12 cellular contexts compared by ENCODE assay signal in genomic region chr1:156894001-156894400, GRCh38. TPM values are rescaled to one million over a fixed set of nuclear protein-coding genes. Genes with fewer than 3 reads are reported as not detected.
DNase-seq lines count a peak whose midpoint lies in the region; ATAC-seq, FAIRE-seq and TF ChIP-seq lines count a peak whose summit lies in the region.
"Had no signal": no experiment of that assay in that cellular context is flagged by ENCODE, and none has a peak within 500 bp of the region (broad histone marks: within the 10 kb centered on the region; RNA-seq: fewer than 3 reads in every experiment).

No MANE protein-coding gene starts in this region.

- no peak for DNase-seq in HFFc6
- no peak for DNase-seq in brain microvascular endothelial cell
- no peak for DNase-seq in kidney epithelial cell (ENCODE audit: low read depth)
- DNase-seq in spleen: peak; percentile 48
- no peak for DNase-seq in NCI-H2081 (lab: John Stamatoyannopoulos, UW)
- DNase-seq in GM12892 (ENCODE audit: insufficient read length): no peak
- no peak for DNase-seq in effector memory CD4-positive, alpha-beta T cell
- DNase-seq: activated T-cell treated with anti-CD3 and anti-CD28 coated beads, Interleukin-2, amount 50 U/mL, for 24 hours; NCI-H526 had no signal

- no peaks in the 10 kb centered on the region for H3K9me3 Mint-ChIP-seq in HFFc6
- H3K9me3 Mint-ChIP-seq: activated T-cell treated with anti-CD3 and anti-CD28 coated beads, Interleukin-2, amount 50 U/mL, for 24 hours had no signal

- TF ChIP-seq POLR2A in spleen (IDR thresholded peaks at IDR 0.05) (no peak), GM12892 (IDR thresholded peaks at IDR 0.05; ENCODE audit: low read depth, low read length) (no peak)

- H3K9me3 ChIP-seq in spleen: no peaks in the 10 kb centered on the region
- no peaks in the 10 kb centered on the region for H3K9me3 ChIP-seq in effector memory CD4-positive, alpha-beta T cell (ENCODE audit: control insufficient read depth, low read length)

- intact Hi-C loops in spleen (cut with DNase I; ENCODE audit: low total_unique reads): no loop called here

- H3K4me3 Mint-ChIP-seq in HFFc6: peak overlapping the region; percentile 82; the same call in 1 of the 2 replicates
- H3K4me3 Mint-ChIP-seq: activated T-cell treated with anti-CD3 and anti-CD28 coated beads, Interleukin-2, amount 50 U/mL, for 24 hours had no signal

- H3K36me3 ChIP-seq in brain microvascular endothelial cell (replicated peaks) (no peaks in the 10 kb centered on the region), kidney epithelial cell (ENCODE audit: control insufficient read depth, insufficient read depth, low read length) (no peaks in the 10 kb centered on the region), spleen (no peaks in the 10 kb centered on the region)
- H3K36me3 ChIP-seq in effector memory CD4-positive, alpha-beta T cell (ENCODE audit: control insufficient read depth, insufficient read depth, low read length): no peaks in the 10 kb centered on the region

- 0 out of 2 replicates have a peak, but pooled peaks have one; percentile 1 for TF ChIP-seq CTCF in HFFc6 (IDR thresholded peaks at IDR 0.05)
- no peak for TF ChIP-seq CTCF in brain microvascular endothelial cell (IDR thresholded peaks at IDR 0.05; ENCODE audit: low read depth, low read length, missing control alignments)
- no peak for TF ChIP-seq CTCF in kidney epithelial cell (IDR thresholded peaks at IDR 0.05; ENCODE audit: insufficient read depth, low read length, poor library complexity, severe bottlenecking)
- TF ChIP-seq CTCF in spleen (IDR thresholded peaks at IDR 0.05 in 8 of 11, conservative IDR thresholded peaks at IDR 0.05 in 3 of 11): no peak

- in situ Hi-C loops in brain microvascular endothelial cell (cut with HindIII; ENCODE audit: low pct_ligation_motif_present, low sequenced_read_pairs): no loop called here

- H3K27me3 Mint-ChIP-seq in HFFc6 (ENCODE audit: insufficient read depth): no peaks in the 10 kb centered on the region; the same call in 1 of the 2 replicates

- peak overlapping the region; percentile 54 for H3K4me3 ChIP-seq in brain microvascular endothelial cell (ENCODE audit: low read depth, low read length)
- H3K4me3 ChIP-seq in kidney epithelial cell (ENCODE audit: low read depth, low read length): peak overlapping the region; percentile 36
- H3K4me3 ChIP-seq in spleen: peak overlapping the region; percentile 24 to 73 (median 40)
- H3K4me3 ChIP-seq in effector memory CD4-positive, alpha-beta T cell (ENCODE audit: insufficient read depth, low read depth, low read length, poor library complexity, severe bottlenecking): no peak overlapping the region

- H3K27ac Mint-ChIP-seq in HFFc6: peak overlapping the region; percentile 95
- H3K27ac Mint-ChIP-seq: activated T-cell treated with anti-CD3 and anti-CD28 coated beads, Interleukin-2, amount 50 U/mL, for 24 hours had no signal

- H3K27ac ChIP-seq in brain microvascular endothelial cell (no peak overlapping the region), spleen (peak overlapping the region; percentile 58 to 90 (median 83))
- no peak overlapping the region for H3K27ac ChIP-seq in effector memory CD4-positive, alpha-beta T cell (ENCODE audit: insufficient read depth, low read length, poor library complexity, severe bottlenecking)

- no peak for FAIRE-seq in GM12892 (lab: Jason Lieb, UNC)

- H3K4me1 ChIP-seq in spleen: peaks cover 13 to 84% (median 55%) of the 10 kb centered on the region in 6 donors
- H3K4me1 ChIP-seq in effector memory CD4-positive, alpha-beta T cell (ENCODE audit: control insufficient read depth, insufficient read depth, low read length, poor library complexity, severe bottlenecking): peaks cover 17% of the 10 kb centered on the region

- H3K27me3 ChIP-seq in brain microvascular endothelial cell (replicated peaks): no peaks in the 10 kb centered on the region
- H3K27me3 ChIP-seq in kidney epithelial cell (ENCODE audit: control insufficient read depth, insufficient read depth, low read length): peaks cover 3% of the 10 kb centered on the region
- peaks cover 0 to 76% (median 14%) of the 10 kb centered on the region in 7 donors for H3K27me3 ChIP-seq in spleen (replicated peaks in 1 of 7)
- peaks cover 26% of the 10 kb centered on the region for H3K27me3 ChIP-seq in effector memory CD4-positive, alpha-beta T cell (replicated peaks; ENCODE audit: control insufficient read depth, insufficient read depth, low read length, poor library complexity, severe bottlenecking)

- H3K4me1 Mint-ChIP-seq in HFFc6 (ENCODE audit: low read depth): peaks cover 51% of the 10 kb centered on the region

- 17 to 29% (median 23%) methylated on average over 5 of the region's 5 CpGs for WGBS in spleen, 5 donors

- no peak for ATAC-seq in GM18909 (IDR thresholded peaks at IDR 0.05; ENCODE audit: poor library complexity, unreplicated experiment)

- peaks cover 7% of the 10 kb centered on the region; the same call in 1 of the 2 replicates for H3K36me3 Mint-ChIP-seq in HFFc6 (ENCODE audit: low read depth)

RNA-seq across cellular contexts. Expression of gene PEAR1, which starts 0.5 kb away (rescaled TPM):
- total RNA-seq in HFFc6 (2021; fragmentation: NEBNext Ultra II Directional; extraction: Animal tissue kit (Norgen Biotek cat#: 25700)): 10 to 100 TPM in 4 of 6 experiments, 1 to 10 TPM in 2; 3.2 to 23.6 (median 20.2) TPM
- 10.3 and 17.1 TPM in 2 replicates for total RNA-seq in kidney epithelial cell
- 10 to 100 TPM; 16.1 to 28.3 (median 24.2) TPM for total RNA-seq in spleen
- polyA plus RNA-seq in spleen: 1 to 10 TPM; 1.4 to 6.2 (median 2.6) TPM
- polyA plus RNA-seq in GM12892 (2012; ENCODE audit: missing spikeins): not detected

RNA-seq across cellular contexts. Expression of gene LRRC71, which starts 26.4 kb away (rescaled TPM):
- total RNA-seq in HFFc6 (2021; fragmentation: NEBNext Ultra II Directional; extraction: Animal tissue kit (Norgen Biotek cat#: 25700)): under 1 TPM in 4 of 6 experiments, not detected in 2; 0.13 to 0.46 (median 0.41) TPM
- not detected in 2 replicates for total RNA-seq in kidney epithelial cell
- total RNA-seq in spleen: under 1 TPM in 3 of 7 donors, not detected in 4; 0.13 to 0.47 (median 0.23) TPM
- polyA plus RNA-seq in spleen: under 1 TPM; 0.03 to 0.51 (median 0.43) TPM
- polyA plus RNA-seq in GM12892 (2012; ENCODE audit: missing spikeins): not detected
- total RNA-seq: G401, mononuclear cell had no signal

RNA-seq across cellular contexts. Expression of gene NTRK1, which starts 33.3 kb away (rescaled TPM):
- total RNA-seq in HFFc6 (2021; fragmentation: NEBNext Ultra II Directional; extraction: Animal tissue kit (Norgen Biotek cat#: 25700)): under 1 TPM in 1 of 6 experiments, not detected in 5; 0.10 TPM
- total RNA-seq in kidney epithelial cell (not detected in 2 replicates), spleen (1 to 10 TPM in 1 of 7 donors, under 1 TPM in 3, not detected in 3; 0.18 to 1.4 (median 0.48) TPM)
- polyA plus RNA-seq in spleen: under 1 TPM in 2 of 3 donors, not detected in 1; 0.09 to 0.22 TPM
- not detected for polyA plus RNA-seq in GM12892 (2012; ENCODE audit: missing spikeins)

RNA-seq across cellular contexts. Expression of gene INSRR, which starts 35.1 kb away (rescaled TPM):
- not detected for total RNA-seq in HFFc6 (2021; fragmentation: NEBNext Ultra II Directional; extraction: Animal tissue kit (Norgen Biotek cat#: 25700))
- total RNA-seq in kidney epithelial cell (not detected in 2 replicates), spleen (under 1 TPM in 3 of 7 donors, not detected in 4; 0.09 TPM)
- polyA plus RNA-seq in spleen: under 1 TPM in 1 of 3 donors, not detected in 2; under 0.01 TPM
- polyA plus RNA-seq in GM12892 (2012; ENCODE audit: missing spikeins): not detected
- total RNA-seq: G401, mononuclear cell had no signal

Comparison
In these comparisons a context has a peak if more than half of its experiments do, and no peak if none do; other contexts are left out.
1. H3K27ac ChIP-seq: peak in spleen (8 of 8); none in brain microvascular endothelial cell (single experiment) and effector memory CD4-positive, alpha-beta T cell (single experiment).